ENCODE assay signal across 8 cellular contexts in genomic region chr7:39566056-39566921, GRCh38. TPM values are rescaled to one million over a fixed set of nuclear protein-coding genes. Genes with fewer than 3 reads are reported as not detected.
DNase-seq lines count a peak whose midpoint lies in the region; ATAC-seq and TF ChIP-seq lines count a peak whose summit lies in the region.

Gene YAE1, plus strand, starts transcription at chr7:39566404. Its CDS starts 15 bp downstream, at chr7:39566419.

- DNase-seq in EH (ENCODE audit: low read depth) (peak; percentile 75), GOT3 (lab: John Stamatoyannopoulos, UW) (peak; percentile 52), LHCN-M2 (ENCODE audit: low read depth) (peak; percentile 84), RWPE1 (ENCODE audit: low spot score) (peak; percentile 84), fibroblast of pulmonary artery (ENCODE audit: low read depth) (peak; percentile 74)
- peak; percentile 73 for DNase-seq in activated T-helper 9 cell treated with anti-CD3 and anti-CD28 coated beads, Interleukin-2, amount 50 U/mL, for 16 hours (ENCODE audit: low read depth)
- peak; percentile 88 for DNase-seq in natural killer cell treated with Interleukin-12 subunit alpha and Interleukin-12 subunit beta and Interleukin-15 and Interleukin-18, amount 100 ng/mL, for 72 hours (ENCODE audit: low spot score)
- DNase-seq in stimulated activated naive CD8-positive, alpha-beta T cell treated with anti-CD3 and anti-CD28 coated beads, Interleukin-15, Interleukin-2, amounts not matched to agents 100 U/mL and 50 U/mL, for 24 hours, result peak; percentile 89

- peak within 1 kb of the TSS; percentile 79 for H3K27ac ChIP-seq in RWPE1

- peak within 1 kb of the TSS; percentile 82 to 88 for H3K27ac Mint-ChIP-seq in natural killer cell treated with Interleukin-12 subunit alpha and Interleukin-12 subunit beta and Interleukin-15 and Interleukin-18, amount 100 ng/mL, for 72 hours

- peaks cover 19 to 24% of the 10 kb centered on the region in 2 donors for H3K4me1 Mint-ChIP-seq in natural killer cell treated with Interleukin-12 subunit alpha and Interleukin-12 subunit beta and Interleukin-15 and Interleukin-18, amount 100 ng/mL, for 72 hours (ENCODE audit: low read depth in 2 of 2)

- H3K27me3 Mint-ChIP-seq in natural killer cell treated with Interleukin-12 subunit alpha and Interleukin-12 subunit beta and Interleukin-15 and Interleukin-18, amount 100 ng/mL, for 72 hours, result peaks cover 1 to 3% of the 10 kb centered on the region in 2 donors

- peak within 1 kb of the TSS; percentile 80 for H3K4me3 ChIP-seq in fibroblast of pulmonary artery (replicated peaks; ENCODE audit: low read depth, low read length)

- TF ChIP-seq CTCF in RWPE1 (conservative IDR thresholded peaks at IDR 0.05; ENCODE audit: low read depth) (no peak), fibroblast of pulmonary artery (IDR thresholded peaks at IDR 0.05; ENCODE audit: low read length, missing control alignments) (no peak)

- no peaks in the 10 kb centered on the region for H3K9me3 Mint-ChIP-seq in natural killer cell treated with Interleukin-12 subunit alpha and Interleukin-12 subunit beta and Interleukin-15 and Interleukin-18, amount 100 ng/mL, for 72 hours

- POLR2A ChIA-PET in RWPE1 (lab: Yijun Ruan, JAX; ENCODE audit: low non-redundant PET), result no interaction called here

- no peaks in the 10 kb centered on the region for H3K36me3 Mint-ChIP-seq in natural killer cell treated with Interleukin-12 subunit alpha and Interleukin-12 subunit beta and Interleukin-15 and Interleukin-18, amount 100 ng/mL, for 72 hours

- CTCF ChIA-PET in RWPE1 (lab: Yijun Ruan, JAX), result interaction anchor here (0.9 to 1.3 kb wide), 2 partner anchors 14 to 30 kb away, joined by 3 to 5 read pairs; no protein-coding TSS in a partner anchor

- peak within 1 kb of the TSS; percentile 97 for H3K4me3 Mint-ChIP-seq in natural killer cell treated with Interleukin-12 subunit alpha and Interleukin-12 subunit beta and Interleukin-15 and Interleukin-18, amount 100 ng/mL, for 72 hours

- ATAC-seq in natural killer cell treated with Interleukin-12 subunit alpha and Interleukin-12 subunit beta and Interleukin-15 and Interleukin-18, amount 100 ng/mL, for 72 hours, result peak; percentile 98
- peak; percentile 98 for ATAC-seq in stimulated activated naive CD8-positive, alpha-beta T cell treated with anti-CD3 and anti-CD28 coated beads, Interleukin-15, Interleukin-2, amounts not matched to agents 100 U/mL and 50 U/mL, for 24 hours

RNA-seq across cellular contexts. Expression of gene YAE1, which starts in this region (rescaled TPM):
- total RNA-seq in LHCN-M2 (2014; rRNA removed), result 30.8 and 32.6 TPM in 2 replicates
- 22.8 TPM for polyA plus RNA-seq in LHCN-M2 (2012)
- total RNA-seq in natural killer cell treated with Interleukin-12 subunit alpha and Interleukin-12 subunit beta and Interleukin-15 and Interleukin-18, amount 100 ng/mL, for 72 hours, result 1 to 10 TPM; 7.1 to 9.0 TPM

Comparison
In these comparisons a context has a peak if more than half of its experiments do, and no peak if none do; other contexts are left out.
1. Peak in every context shown above with its lines: DNase-seq, ATAC-seq, H3K4me3 ChIP-seq and H3K27ac ChIP-seq.